In the genomic region with DNA sequence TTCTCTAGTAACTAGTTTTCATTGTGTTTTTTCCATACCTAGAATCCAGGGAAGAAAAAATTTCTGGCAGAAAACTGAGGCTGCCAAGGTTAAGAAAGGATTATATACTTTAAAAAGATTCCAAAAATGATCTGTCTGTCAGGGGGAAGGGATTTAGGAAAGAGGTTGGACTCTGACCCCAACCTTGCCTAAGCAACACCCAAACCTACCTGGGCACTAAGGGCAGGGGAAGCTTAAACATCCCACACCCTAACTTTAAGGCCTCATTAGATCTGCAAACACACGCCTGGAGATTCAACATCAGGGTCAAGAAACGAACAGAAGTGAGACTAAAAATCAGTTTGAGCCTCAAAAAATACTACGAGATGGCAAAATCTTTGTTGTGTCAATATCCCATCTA, we compare ENCODE assay signal across 24 cellular contexts. TPM values are rescaled to one million over a fixed set of nuclear protein-coding genes. Genes with fewer than 3 reads are reported as not detected.
DNase-seq lines count a peak whose midpoint lies in the region; ATAC-seq and TF ChIP-seq lines count a peak whose summit lies in the region.
"Had no signal": no experiment of that assay in that cellular context is flagged by ENCODE, and none has a peak within 500 bp of the region (broad histone marks: within the 10 kb centered on the region; RNA-seq: fewer than 3 reads in every experiment).

No MANE protein-coding gene starts in this region.

- no peaks in the 10 kb centered on the region for H3K36me3 ChIP-seq in esophagus muscularis mucosa
- H3K36me3 ChIP-seq: Peyer's patch had no signal

- no peak overlapping the region for H3K4me3 ChIP-seq in esophagus muscularis mucosa
- H3K4me3 ChIP-seq: Peyer's patch had no signal

- H3K9me3 Mint-ChIP-seq in activated naive CD4-positive, alpha-beta T cell treated with anti-CD3 and anti-CD28 coated beads, Interleukin-2, amount 50 U/mL, for 24 hours = no peaks in the 10 kb centered on the region
- H3K9me3 Mint-ChIP-seq in nephron progenitor cell = peaks cover 13% of the 10 kb centered on the region
- H3K9me3 Mint-ChIP-seq: CD4-positive, CD25-positive, alpha-beta regulatory T cell had no signal

- DNase-seq in activated naive CD4-positive, alpha-beta T cell treated with anti-CD3 and anti-CD28 coated beads, Interleukin-2, amount 50 U/mL, for 16 hours = no peak
- DNase-seq in left lobe of liver (ENCODE audit: low spot score) (no peak), nephron progenitor cell (no peak), NCI-H2107 (lab: John Stamatoyannopoulos, UW) (no peak), esophagus muscularis mucosa (ENCODE audit: extremely low spot score) (no peak), NOMO-1 treated with DMSO at 0.1 percent for 48 hours (lab: John Stamatoyannopoulos, UW; ENCODE audit: unreplicated experiment) (no peak)
- DNase-seq in stimulated activated CD4-positive, alpha-beta T cell treated with anti-CD3 and anti-CD28 coated beads, Interleukin-12 subunit alpha, Interleukin-12 subunit beta, amount 100 ng/mL, for 4 hours = no peak
- DNase-seq: 8988T; CD4-positive, CD25-positive, alpha-beta regulatory T cell; COR-L47; DMS153; GF-D8; HCEC 1CT; IMR-90; NCI-H1436 treated with DMSO at 0.1 percent for 48 hours; NCI-H2081; NCI-H446 treated with DMSO at 0.1 percent for 48 hours; Peyer's patch had no signal

- H3K27me3 Mint-ChIP-seq in activated naive CD4-positive, alpha-beta T cell treated with anti-CD3 and anti-CD28 coated beads, Interleukin-2, amount 50 U/mL, for 24 hours = no peaks in the 10 kb centered on the region
- no peaks in the 10 kb centered on the region for H3K27me3 Mint-ChIP-seq in nephron progenitor cell (ENCODE audit: low read depth, poor library complexity)
- H3K27me3 Mint-ChIP-seq: B cell; CD4-positive, CD25-positive, alpha-beta regulatory T cell had no signal

- WGBS in esophagus muscularis mucosa = 75% methylated on average over 3 of the region's 3 CpGs

- TF ChIP-seq EP300 in esophagus muscularis mucosa (IDR thresholded peaks at IDR 0.05) = no peak

- H3K27ac Mint-ChIP-seq in activated naive CD4-positive, alpha-beta T cell treated with anti-CD3 and anti-CD28 coated beads, Interleukin-2, amount 50 U/mL, for 24 hours = peak overlapping the region; percentile 59
- H3K27ac Mint-ChIP-seq in nephron progenitor cell = peak overlapping the region; percentile 78
- H3K27ac Mint-ChIP-seq: B cell had no signal

- no peak overlapping the region for H3K27ac ChIP-seq in esophagus muscularis mucosa (replicated peaks in 1 of 4)
- H3K27ac ChIP-seq: HL-60, Peyer's patch had no signal

- H3K9me3 ChIP-seq in esophagus muscularis mucosa = no peaks in the 10 kb centered on the region
- H3K9me3 ChIP-seq: Peyer's patch had no signal

- no peak for TF ChIP-seq POLR2A in esophagus muscularis mucosa (IDR thresholded peaks at IDR 0.05; ENCODE audit: low read depth)

- peaks cover 2% of the 10 kb centered on the region for H3K36me3 Mint-ChIP-seq in activated naive CD4-positive, alpha-beta T cell treated with anti-CD3 and anti-CD28 coated beads, Interleukin-2, amount 50 U/mL, for 24 hours
- peaks cover 66% of the 10 kb centered on the region for H3K36me3 Mint-ChIP-seq in nephron progenitor cell (ENCODE audit: low read depth)

- H3K4me3 Mint-ChIP-seq in activated naive CD4-positive, alpha-beta T cell treated with anti-CD3 and anti-CD28 coated beads, Interleukin-2, amount 50 U/mL, for 24 hours = no peak overlapping the region
- H3K4me3 Mint-ChIP-seq in nephron progenitor cell = no peak overlapping the region
- H3K4me3 Mint-ChIP-seq: B cell; CD4-positive, CD25-positive, alpha-beta regulatory T cell had no signal

- ATAC-seq in left lobe of liver = peak; percentile 86
- ATAC-seq: Right ventricle myocardium inferior had no signal

- intact Hi-C loops in esophagus muscularis mucosa (cut with DNase I) = no loop called here

- H3K4me1 Mint-ChIP-seq in activated naive CD4-positive, alpha-beta T cell treated with anti-CD3 and anti-CD28 coated beads, Interleukin-2, amount 50 U/mL, for 24 hours = peaks cover 49% of the 10 kb centered on the region
- peaks cover 9% of the 10 kb centered on the region for H3K4me1 Mint-ChIP-seq in nephron progenitor cell

- TF ChIP-seq CTCF in nephron progenitor cell (IDR thresholded peaks at IDR 0.05) = no peak
- no peak for TF ChIP-seq CTCF in esophagus muscularis mucosa (IDR thresholded peaks at IDR 0.05)

- peaks cover 0 to 3% (median 0%) of the 10 kb centered on the region in 4 donors for H3K27me3 ChIP-seq in esophagus muscularis mucosa
- H3K27me3 ChIP-seq: Peyer's patch had no signal

- peaks cover 14 to 28% (median 22%) of the 10 kb centered on the region in 4 donors for H3K4me1 ChIP-seq in esophagus muscularis mucosa

RNA-seq across cellular contexts. Expression of a gene that starts 19.4 kb away (rescaled TPM):
- total RNA-seq in left lobe of liver = 17.1 TPM
- total RNA-seq in esophagus muscularis mucosa = 10 to 100 TPM; 21.4 to 34.9 (median 31.8) TPM

RNA-seq across cellular contexts. Expression of a gene that starts 22.0 kb away (rescaled TPM):
- total RNA-seq in left lobe of liver (0.65 TPM), esophagus muscularis mucosa (not detected)
- total RNA-seq: CD4-positive, CD25-positive, alpha-beta regulatory T cell; Daoy; HT1080; IMR-90; Peyer's patch had no signal
